In the genomic region with DNA sequence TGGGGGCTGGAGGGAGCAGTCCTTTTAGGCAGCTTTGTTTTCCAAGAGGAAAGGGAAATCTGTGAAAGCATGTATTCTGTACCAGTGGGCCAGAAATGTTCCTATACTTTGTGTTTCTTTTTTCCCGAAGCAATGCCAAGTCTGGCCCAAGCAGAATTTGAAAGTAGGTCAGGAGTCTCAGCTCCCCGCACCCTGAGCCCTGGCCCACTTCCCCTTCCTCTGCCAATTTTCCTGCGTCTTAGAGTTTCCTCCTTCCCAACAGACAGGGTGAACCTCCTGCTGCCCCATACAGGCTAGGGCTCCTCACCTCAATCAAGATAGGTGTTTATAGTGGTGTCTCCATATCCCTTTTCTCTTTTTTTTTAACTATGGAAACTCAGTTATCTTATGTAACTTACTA, we compare ENCODE assay signal across 19 cellular contexts.
DNase-seq lines count a peak whose midpoint lies in the region; ATAC-seq and TF ChIP-seq lines count a peak whose summit lies in the region.
"Had no signal": no experiment of that assay in that cellular context is flagged by ENCODE, and none has a peak within 500 bp of the region (broad histone marks: within the 10 kb centered on the region; RNA-seq: fewer than 3 reads in every experiment).

No MANE protein-coding gene starts in this region.

- CTCF ChIA-PET in GM10248 (lab: Yijun Ruan, JAX) = interaction anchor here (0.8 to 1.5 kb wide), 4 partner anchors 19 to 81 kb away, joined by 3 to 5 read pairs (median 3); no protein-coding TSS in a partner anchor

- no peaks in the 10 kb centered on the region for H3K9me3 ChIP-seq in right cardiac atrium (ENCODE audit: control insufficient read depth, low read length)
- H3K9me3 ChIP-seq in right atrium auricular region = no peaks in the 10 kb centered on the region
- H3K9me3 ChIP-seq: SK-N-SH had no signal

- H3K27ac ChIP-seq in right cardiac atrium (ENCODE audit: low read length) = no peak overlapping the region
- H3K27ac ChIP-seq in right atrium auricular region = no peak overlapping the region
- H3K27ac ChIP-seq in dorsolateral prefrontal cortex = peak overlapping the region in 37 of 59 donors; percentile 0 to 69 (median 33)
- H3K27ac ChIP-seq: C4-2B had no signal

- no peak overlapping the region for H3K4me3 ChIP-seq in right cardiac atrium (ENCODE audit: low read length)
- H3K4me3 ChIP-seq in right atrium auricular region = no peak overlapping the region
- no peak overlapping the region for H3K4me3 ChIP-seq in dorsolateral prefrontal cortex

- H3K4me1 ChIP-seq in right cardiac atrium (ENCODE audit: control insufficient read depth, insufficient read depth, low read length) (peaks cover 4% of the 10 kb centered on the region), right atrium auricular region (no peaks in the 10 kb centered on the region)

- peak; percentile 49 to 69 for ATAC-seq in right cardiac atrium
- ATAC-seq in HG02852 (IDR thresholded peaks at IDR 0.05; ENCODE audit: unreplicated experiment) = no peak

- DNase-seq in right cardiac atrium (peak in 1 of 3 donors; percentile 43), right atrium auricular region (ENCODE audit: low spot score) (no peak), dorsolateral prefrontal cortex (no peak), occipital lobe (lab: John Stamatoyannopoulos, UW) (peak; percentile 15), C1 segment of cervical spinal cord (lab: John Stamatoyannopoulos, UW) (no peak), GM10248 (ENCODE audit: extremely low spot score) (no peak)
- DNase-seq: CD8-positive, alpha-beta memory T cell; DMS79 treated with DMSO at 0.1 percent for 48 hours; GF-D8; KBM-7; MV-4-11; NCI-H1105; NCI-H1436 treated with DMSO at 0.1 percent for 48 hours; NCI-H1930; NCI-H2107; NCI-H774; SK-N-SH had no signal

- POLR2A ChIA-PET in GM10248 (lab: Yijun Ruan, JAX) = no interaction called here

- H3K36me3 ChIP-seq in right atrium auricular region = peaks cover 4% of the 10 kb centered on the region

- 27% methylated on average over 3 of the region's 3 CpGs for WGBS in right cardiac atrium

- intact Hi-C loops in right cardiac atrium (cut with DNase I) (no loop called here), dorsolateral prefrontal cortex (cut with DNase I) (no loop called here)

- no peaks in the 10 kb centered on the region for H3K27me3 ChIP-seq in right cardiac atrium (ENCODE audit: control insufficient read depth, insufficient read depth)
- H3K27me3 ChIP-seq in right atrium auricular region = no peaks in the 10 kb centered on the region
- H3K27me3 ChIP-seq in dorsolateral prefrontal cortex = no peaks in the 10 kb centered on the region

- TF ChIP-seq CTCF in right atrium auricular region (IDR thresholded peaks at IDR 0.05) (no peak), dorsolateral prefrontal cortex (IDR thresholded peaks at IDR 0.05 in 54 of 56, conservative IDR thresholded peaks at IDR 0.05 in 2 of 56; ENCODE audit: low read depth in 1 of 56, partially characterized antibody in 56 of 56) (no peak), GM10248 (IDR thresholded peaks at IDR 0.05; ENCODE audit: control extremely low read depth, extremely low read depth, low read depth, missing control alignments) (no peak)

Comparison
In these comparisons a context has a peak if more than half of its experiments do, and no peak if none do; other contexts are left out.
1. H3K27ac ChIP-seq: peak in dorsolateral prefrontal cortex (37 of 59); none in right cardiac atrium (single experiment) and right atrium auricular region (0 of 2).